In genomic region chr9:12775373-12775962, GRCh38 we compare ENCODE assay signal across 8 cellular contexts. TPM values are rescaled to one million over a fixed set of nuclear protein-coding genes. Genes with fewer than 3 reads are reported as not detected.
DNase-seq lines count a peak whose midpoint lies in the region; ATAC-seq and TF ChIP-seq lines count a peak whose summit lies in the region.

No MANE protein-coding gene starts in this region.

- H3K27ac ChIP-seq in RWPE1 = peak overlapping the region; percentile 90

- CTCF ChIA-PET in AG04449 (lab: Yijun Ruan, JAX) = interaction anchor here (1.0 to 5.5 kb wide), 23 partner anchors 9 to 137 kb away, joined by 3 to 32 read pairs (median 6); no protein-coding TSS in a partner anchor
- CTCF ChIA-PET in RWPE1 (lab: Yijun Ruan, JAX) = interaction anchor here (0.7 to 1.7 kb wide), 7 partner anchors 23 to 246 kb away, joined by 3 to 7 read pairs (median 3); no protein-coding TSS in a partner anchor

- ATAC-seq in GM21360 (IDR thresholded peaks at IDR 0.05; ENCODE audit: unreplicated experiment) (peak; percentile 1), omental fat pad (ENCODE audit: low FRiP score) (peak; percentile 22), HG02970 (IDR thresholded peaks at IDR 0.05; ENCODE audit: low FRiP score, unreplicated experiment) (no peak)

- DNase-seq in AG04449 (ENCODE audit: low read depth, low spot score) (no peak), RWPE1 (ENCODE audit: low spot score) (peak; percentile 5), foreskin fibroblast (peak in 1 of 2 donors; percentile 44), omental fat pad (ENCODE audit: low spot score) (no peak), HK-2 (ENCODE audit: unreplicated experiment) (no peak)
- no peak for DNase-seq in activated CD8-positive, alpha-beta memory T cell treated with anti-CD3 and anti-CD28 coated beads, Interleukin-2, amount 50 U/mL, for 4 hours

- POLR2A ChIA-PET in AG04449 (lab: Yijun Ruan, JAX) (interaction anchor here (0.9 to 1.0 kb wide), 3 partner anchors 9 to 109 kb away, joined by 3 to 4 read pairs (median 3); no protein-coding TSS in a partner anchor), RWPE1 (lab: Yijun Ruan, JAX; ENCODE audit: low non-redundant PET) (no interaction called here)

- TF ChIP-seq CTCF in AG04449 (IDR thresholded peaks at IDR 0.05; ENCODE audit: insufficient read depth, low read length, missing control alignments) = no peak
- no peak for TF ChIP-seq CTCF in RWPE1 (conservative IDR thresholded peaks at IDR 0.05; ENCODE audit: low read depth)
- TF ChIP-seq CTCF in foreskin fibroblast (IDR thresholded peaks at IDR 0.05; ENCODE audit: low read depth, low read length) = no peak
- TF ChIP-seq CTCF in omental fat pad (IDR thresholded peaks at IDR 0.05) = no peak

- H3K4me3 ChIP-seq in AG04449 (ENCODE audit: low read depth, low read length) (peak overlapping the region; percentile 85), foreskin fibroblast (ENCODE audit: low read depth in 1 of 2, low read length in 2 of 2) (peak overlapping the region; percentile 76 to 80)

RNA-seq across cellular contexts. Expression of gene LURAP1L, which starts 0.6 kb away (rescaled TPM):
- total RNA-seq in omental fat pad = 10 to 100 TPM in 2 of 4 donors, 1 to 10 TPM in 2; 7.6 to 23.3 (median 12.5) TPM
